ENCODE assay signal across 6 cellular contexts in genomic region chr16:27863377-27863776, GRCh38.
"Had no signal": no experiment of that assay in that cellular context is flagged by ENCODE, and none has a peak within 500 bp of the region (broad histone marks: within the 10 kb centered on the region; RNA-seq: fewer than 3 reads in every experiment).

No MANE protein-coding gene starts in this region.

- DNase-seq: KBM-7, KG1 had no signal

- FAIRE-seq: HepG2, HTR-8/SVneo had no signal

- H3K4me2 ChIP-seq: KMS-11 had no signal

- H3K27ac ChIP-seq: HL-60, KMS-11 had no signal

- ATAC-seq: HepG2 had no signal

- H3K9ac ChIP-seq: KMS-11 had no signal
